In the genomic region with DNA sequence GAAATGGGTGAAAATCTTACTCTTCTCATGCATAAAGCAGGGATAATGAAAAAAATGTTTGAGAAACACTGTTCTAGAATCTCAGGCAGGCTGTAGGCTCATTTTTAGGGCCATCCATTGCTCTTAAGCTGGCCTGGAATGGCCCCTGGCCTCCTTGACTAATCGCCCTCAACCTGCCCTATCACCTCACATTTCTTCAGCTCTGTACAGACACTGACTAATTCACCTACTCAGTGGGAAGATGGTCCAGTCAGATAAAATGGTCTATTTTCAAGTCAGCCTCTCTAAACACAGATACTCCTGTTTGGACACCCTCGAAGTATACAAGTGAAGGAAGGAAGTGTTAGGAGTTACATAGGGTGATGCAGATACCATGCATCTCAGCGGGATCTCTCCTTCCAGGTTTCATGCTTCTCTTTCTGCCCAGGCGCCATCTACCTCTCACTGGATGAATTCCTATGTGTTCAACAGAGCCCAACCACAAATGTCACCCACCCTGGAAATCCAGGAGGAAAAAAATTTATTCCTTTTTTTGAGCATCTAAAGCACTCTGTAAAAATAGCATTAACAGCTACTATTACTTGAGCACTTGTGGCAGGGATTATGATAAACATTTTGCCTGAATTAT, we compare ENCODE assay signal across 1 cellular context.
TF ChIP-seq lines count a peak whose summit lies in the region.

No MANE protein-coding gene starts in this region.

TF ChIP-seq in A549, 52 proteins besides CTCF, POLR2A, EP300 and RAD21:
- TF ChIP-seq, protein P1, sequence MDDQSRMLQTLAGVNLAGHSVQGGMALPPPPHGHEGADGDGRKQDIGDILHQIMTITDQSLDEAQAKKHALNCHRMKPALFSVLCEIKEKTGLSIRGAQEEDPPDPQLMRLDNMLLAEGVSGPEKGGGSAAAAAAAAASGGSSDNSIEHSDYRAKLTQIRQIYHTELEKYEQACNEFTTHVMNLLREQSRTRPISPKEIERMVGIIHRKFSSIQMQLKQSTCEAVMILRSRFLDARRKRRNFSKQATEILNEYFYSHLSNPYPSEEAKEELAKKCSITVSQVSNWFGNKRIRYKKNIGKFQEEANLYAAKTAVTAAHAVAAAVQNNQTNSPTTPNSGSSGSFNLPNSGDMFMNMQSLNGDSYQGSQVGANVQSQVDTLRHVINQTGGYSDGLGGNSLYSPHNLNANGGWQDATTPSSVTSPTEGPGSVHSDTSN (IDR thresholded peaks at IDR 0.05) = no peak
- TF ChIP-seq SREBF2 (IDR thresholded peaks at IDR 0.05) (no peak), PHF8 (IDR thresholded peaks at IDR 0.05; ENCODE audit: borderline replicate concordance, low read depth) (no peak), EHF (CRISPR knock-in tag; IDR thresholded peaks at IDR 0.05) (no peak), KDM5A (IDR thresholded peaks at IDR 0.05) (no peak), CHD2 (IDR thresholded peaks at IDR 0.05; ENCODE audit: low read length, partially characterized antibody) (no peak), CHD4 (IDR thresholded peaks at IDR 0.05; ENCODE audit: borderline replicate concordance) (no peak), FOSL2 (IDR thresholded peaks at IDR 0.05) (no peak), FOSL2 (CRISPR knock-in tag; IDR thresholded peaks at IDR 0.05) (no peak)
